ENCODE assay signal across 8 cellular contexts in genomic region chr10:103470755-103471653, GRCh38. TPM values are rescaled to one million over a fixed set of nuclear protein-coding genes. Genes with fewer than 3 reads are reported as not detected.
A peak's percentile ranks its signal among the peaks of the same experiment; 100 is the strongest.
DNase-seq lines count a peak whose midpoint lies in the region; ATAC-seq and TF ChIP-seq lines count a peak whose summit lies in the region.

No MANE protein-coding gene starts in this region.

- no peak overlapping the region for H2BK120ac ChIP-seq in mesenchymal stem cell (ENCODE audit: low read depth, low read length)

- peak overlapping the region; percentile 61 for H4K8ac ChIP-seq in mesenchymal stem cell (ENCODE audit: low read length)

- H3K79me1 ChIP-seq in mesenchymal stem cell (replicated peaks; ENCODE audit: low read length, poor library complexity, severe bottlenecking), result no peaks in the 10 kb centered on the region

- intact Hi-C loops in upper lobe of right lung (cut with DNase I), result no loop called here

- no peaks in the 10 kb centered on the region for H3K36me3 ChIP-seq in OCI-LY3 (replicated peaks; ENCODE audit: low read depth, low read length)
- H3K36me3 ChIP-seq in mesenchymal stem cell (ENCODE audit: control insufficient read depth in 1 of 2, insufficient read depth in 2 of 2, low read depth in 1 of 2, low read length in 2 of 2), result no peaks in the 10 kb centered on the region
- no peaks in the 10 kb centered on the region for H3K36me3 ChIP-seq in upper lobe of right lung

- no peaks in the 10 kb centered on the region for H3K27me3 ChIP-seq in OCI-LY3 (ENCODE audit: low read depth, low read length)
- peaks cover 0 to 13% of the 10 kb centered on the region in 2 experiments for H3K27me3 ChIP-seq in mesenchymal stem cell (ENCODE audit: control insufficient read depth in 1 of 2, insufficient read depth in 1 of 2, low read length in 2 of 2)
- H3K27me3 ChIP-seq in upper lobe of right lung, result no peaks in the 10 kb centered on the region

- H3K4me3 ChIP-seq in OCI-LY3 (ENCODE audit: low read length) (peak overlapping the region; percentile 70), mesenchymal stem cell (ENCODE audit: insufficient read depth in 1 of 2, low read depth in 1 of 2, low read length in 2 of 2) (peak overlapping the region in 1 of 2 experiments; percentile 23), upper lobe of right lung (no peak overlapping the region)

- H4K20me1 ChIP-seq in OCI-LY3 (ENCODE audit: insufficient read depth, low read length), result no peaks in the 10 kb centered on the region

- H2AFZ ChIP-seq in OCI-LY3 (ENCODE audit: low read depth, low read length) (no peak overlapping the region), mesenchymal stem cell (ENCODE audit: low read depth, low read length) (peak overlapping the region; percentile 15)

- ATAC-seq in GM18868 (IDR thresholded peaks at IDR 0.05; ENCODE audit: unreplicated experiment) (peak; percentile 70), HG02938 (IDR thresholded peaks at IDR 0.05; ENCODE audit: unreplicated experiment) (peak; percentile 76), upper lobe of right lung (peak; percentile 89)

- DNase-seq in activated T-helper 1 cell treated with Interleukin-2 at 50 U/mL for 16 hours (ENCODE audit: low read depth), result peak; percentile 68
- no peak for DNase-seq in mesenchymal stem cell
- DNase-seq in upper lobe of right lung, result peak; percentile 77
- no peak for DNase-seq in AG08395 (ENCODE audit: low spot score)
- no peak for DNase-seq in NCI-H1694 treated with DMSO at 0.1 percent for 48 hours (lab: John Stamatoyannopoulos, UW)

- peak overlapping the region in 1 of 2 experiments; percentile 0 for H3K4ac ChIP-seq in mesenchymal stem cell (ENCODE audit: low read depth in 1 of 2, low read length in 2 of 2)

- no peak overlapping the region for H2BK5ac ChIP-seq in mesenchymal stem cell (ENCODE audit: low read depth, low read length, poor library complexity, severe bottlenecking)

- H3K18ac ChIP-seq in mesenchymal stem cell (ENCODE audit: low read depth in 1 of 2, low read length in 2 of 2), result no peak overlapping the region

- H3K27ac ChIP-seq in OCI-LY3 (ENCODE audit: low read length) (peak overlapping the region; percentile 93), mesenchymal stem cell (ENCODE audit: low read length, poor library complexity, severe bottlenecking) (no peak overlapping the region), upper lobe of right lung (peak overlapping the region; percentile 44)

- no peaks in the 10 kb centered on the region for H3K79me2 ChIP-seq in OCI-LY3 (ENCODE audit: low read length)

- 60% methylated on average over 14 of the region's 14 CpGs for WGBS in mesenchymal stem cell

- H2BK12ac ChIP-seq in mesenchymal stem cell (ENCODE audit: low read length in 2 of 2), result peak overlapping the region in 1 of 2 experiments; percentile 49

- no peak overlapping the region for H3K23ac ChIP-seq in mesenchymal stem cell (ENCODE audit: low read length in 2 of 2)

- no peaks in the 10 kb centered on the region for H3K9me3 ChIP-seq in OCI-LY3 (ENCODE audit: insufficient read depth, low read length)
- H3K9me3 ChIP-seq in mesenchymal stem cell (ENCODE audit: control insufficient read depth, low read length), result no peaks in the 10 kb centered on the region
- H3K9me3 ChIP-seq in upper lobe of right lung, result no peaks in the 10 kb centered on the region

- no peak overlapping the region for H2AK5ac ChIP-seq in mesenchymal stem cell (ENCODE audit: low read length, severe bottlenecking)

- no peak overlapping the region for H4K91ac ChIP-seq in mesenchymal stem cell (ENCODE audit: low read length)

- TF ChIP-seq CTCF in OCI-LY3 (IDR thresholded peaks at IDR 0.05; ENCODE audit: low read depth, low read length) (no peak), upper lobe of right lung (IDR thresholded peaks at IDR 0.05) (no peak)

- no peak overlapping the region for H2BK15ac ChIP-seq in mesenchymal stem cell (ENCODE audit: low read depth, poor library complexity, severe bottlenecking)

- H3K9ac ChIP-seq in OCI-LY3 (ENCODE audit: low read length), result peak overlapping the region; percentile 69
- peak overlapping the region; percentile 61 for H3K9ac ChIP-seq in mesenchymal stem cell (ENCODE audit: low read length)

- H3K4me1 ChIP-seq in OCI-LY3 (ENCODE audit: low read length), result peaks cover 65% of the 10 kb centered on the region
- peaks cover 6% of the 10 kb centered on the region for H3K4me1 ChIP-seq in mesenchymal stem cell (ENCODE audit: control insufficient read depth, insufficient read depth, low read depth, low read length)
- H3K4me1 ChIP-seq in upper lobe of right lung, result no peaks in the 10 kb centered on the region

- H3K4me2 ChIP-seq in OCI-LY3 (ENCODE audit: low read length), result peak overlapping the region; percentile 95
- H3K4me2 ChIP-seq in mesenchymal stem cell (ENCODE audit: low read length, poor library complexity, severe bottlenecking), result no peak overlapping the region

- H3K14ac ChIP-seq in mesenchymal stem cell (ENCODE audit: low read length in 2 of 2), result peak overlapping the region; percentile 27 to 51

RNA-seq across cellular contexts. Expression of gene CALHM3, which starts 8.0 kb away (rescaled TPM):
- polyA plus RNA-seq in mesenchymal stem cell (2013, experiment 1 of 2), result not detected
- not detected for polyA plus RNA-seq in mesenchymal stem cell (2013, experiment 2 of 2)
- not detected for total RNA-seq in upper lobe of right lung

RNA-seq across cellular contexts. Expression of gene CALHM1, which starts 12.3 kb away (rescaled TPM):
- not detected for polyA plus RNA-seq in mesenchymal stem cell (2013, experiment 1 of 2)
- polyA plus RNA-seq in mesenchymal stem cell (2013, experiment 2 of 2), result not detected
- total RNA-seq in upper lobe of right lung, result not detected

RNA-seq across cellular contexts. Expression of gene CALHM2, which starts 18.8 kb away (rescaled TPM):
- polyA plus RNA-seq in mesenchymal stem cell (2013, experiment 1 of 2), result 8.7 TPM
- 8.2 TPM for polyA plus RNA-seq in mesenchymal stem cell (2013, experiment 2 of 2)
- 29.4 TPM for total RNA-seq in upper lobe of right lung

RNA-seq across cellular contexts. Expression of gene NEURL1, which starts 22.5 kb away (rescaled TPM):
- 0.01 TPM for polyA plus RNA-seq in mesenchymal stem cell (2013, experiment 1 of 2)
- 0.04 TPM for polyA plus RNA-seq in mesenchymal stem cell (2013, experiment 2 of 2)
- total RNA-seq in upper lobe of right lung, result 0.64 TPM

Comparison
In these comparisons a context has a peak if more than half of its experiments do, and no peak if none do; other contexts are left out.
1. DNase-seq: peak in activated T-helper 1 cell treated with Interleukin-2 at 50 U/mL for 16 hours (single experiment) and upper lobe of right lung (single experiment); none in mesenchymal stem cell (single experiment), AG08395 (single experiment) and NCI-H1694 treated with DMSO at 0.1 percent for 48 hours (single experiment).
2. Peak in every context shown above with its lines, with median percentiles within 50 percentile points of each other: ATAC-seq.